ENCODE assay signal across 9 cellular contexts in the genomic region with DNA sequence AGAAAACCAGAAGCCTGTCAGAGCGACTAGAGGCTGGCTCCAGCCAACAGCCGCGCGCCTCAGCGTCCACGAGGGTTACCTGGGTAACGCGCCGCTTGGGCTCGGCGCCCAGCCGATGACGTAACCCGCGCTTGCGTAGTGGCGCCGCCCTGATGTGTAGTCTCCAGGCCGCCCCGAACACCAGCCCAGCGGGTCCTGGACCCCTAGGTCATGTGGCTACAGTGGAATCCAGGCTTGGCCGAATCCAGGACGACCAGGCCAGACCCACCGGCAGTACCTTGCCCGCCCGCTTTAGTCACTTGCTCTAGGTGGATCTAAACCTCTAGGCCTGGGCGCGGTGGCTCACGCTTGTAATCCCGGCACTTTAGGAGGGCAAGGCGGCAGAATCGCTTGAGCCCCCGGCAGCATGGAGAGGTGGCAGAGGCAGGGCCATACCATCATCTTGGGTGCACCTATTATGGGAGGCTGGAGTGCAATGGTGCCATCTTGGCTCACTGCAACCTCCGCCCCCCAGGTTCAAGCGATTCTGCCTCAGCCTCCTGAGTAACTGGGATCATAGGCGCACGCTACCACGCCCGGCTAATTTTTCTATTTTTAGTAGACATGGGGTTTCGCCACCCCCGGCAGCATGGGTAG. TPM values are rescaled to one million over a fixed set of nuclear protein-coding genes. Genes with fewer than 3 reads are reported as not detected.
DNase-seq lines count a peak whose midpoint lies in the region; ATAC-seq, FAIRE-seq and TF ChIP-seq lines count a peak whose summit lies in the region.
"Had no signal": no experiment of that assay in that cellular context is flagged by ENCODE, and none has a peak within 500 bp of the region (broad histone marks: within the 10 kb centered on the region; RNA-seq: fewer than 3 reads in every experiment).

No MANE protein-coding gene starts in this region.

- H3K27me3 Mint-ChIP-seq in activated CD8-positive, alpha-beta memory T cell treated with anti-CD3 and anti-CD28 coated beads, Interleukin-2, amount 10 ng/mL, durations not matched to agents 7 days and 5 days, result no peaks in the 10 kb centered on the region
- no peaks in the 10 kb centered on the region for H3K27me3 Mint-ChIP-seq in memory B cell

- peaks cover 38% of the 10 kb centered on the region for H3K36me3 Mint-ChIP-seq in activated CD8-positive, alpha-beta memory T cell treated with anti-CD3 and anti-CD28 coated beads, Interleukin-2, amount 10 ng/mL, durations not matched to agents 7 days and 5 days
- H3K36me3 Mint-ChIP-seq in memory B cell, result peaks cover 33% of the 10 kb centered on the region

- peak; percentile 99 for ATAC-seq in activated CD8-positive, alpha-beta memory T cell treated with anti-CD3 and anti-CD28 coated beads, Interleukin-2, amount 10 ng/mL, durations not matched to agents 7 days and 5 days
- ATAC-seq in memory B cell (ENCODE audit: low read depth), result peak; percentile 96
- ATAC-seq in GM21515 (IDR thresholded peaks at IDR 0.05; ENCODE audit: unreplicated experiment), result no peak

- H4K20me1 ChIP-seq in endothelial cell of umbilical vein (replicated peaks; ENCODE audit: control insufficient read depth, extremely low read depth, insufficient read depth, low read length), result no peaks in the 10 kb centered on the region

- no peaks in the 10 kb centered on the region for H3K27me3 ChIP-seq in endothelial cell of umbilical vein (ENCODE audit: control insufficient read depth in 2 of 2, insufficient read depth in 2 of 2, low read length in 2 of 2)

- H3K4me2 ChIP-seq in endothelial cell of umbilical vein (ENCODE audit: insufficient read depth, low read length), result peak overlapping the region; percentile 40

- TF ChIP-seq CTCF in endothelial cell of umbilical vein (IDR thresholded peaks at IDR 0.05; ENCODE audit: extremely low read depth in 1 of 2, insufficient read depth in 1 of 2, low read depth in 1 of 2, low read length in 2 of 2), result no peak

- H3K9me3 Mint-ChIP-seq in activated CD8-positive, alpha-beta memory T cell treated with anti-CD3 and anti-CD28 coated beads, Interleukin-2, amount 10 ng/mL, durations not matched to agents 7 days and 5 days (ENCODE audit: low read depth), result peaks cover 36% of the 10 kb centered on the region
- H3K9me3 Mint-ChIP-seq in memory B cell, result peaks cover 18% of the 10 kb centered on the region

- TF ChIP-seq POLR2A in endothelial cell of umbilical vein (IDR thresholded peaks at IDR 0.05; ENCODE audit: low read depth, low read length), result no peak

- peaks cover 11% of the 10 kb centered on the region for H3K4me1 Mint-ChIP-seq in activated CD8-positive, alpha-beta memory T cell treated with anti-CD3 and anti-CD28 coated beads, Interleukin-2, amount 10 ng/mL, durations not matched to agents 7 days and 5 days
- peaks cover under 1% of the 10 kb centered on the region for H3K4me1 Mint-ChIP-seq in memory B cell

- no peaks in the 10 kb centered on the region for H3K79me2 ChIP-seq in endothelial cell of umbilical vein (ENCODE audit: control insufficient read depth, insufficient read depth, low read length)

- H3K4me3 Mint-ChIP-seq in activated CD8-positive, alpha-beta memory T cell treated with anti-CD3 and anti-CD28 coated beads, Interleukin-2, amount 10 ng/mL, durations not matched to agents 7 days and 5 days, result peak overlapping the region; percentile 80
- peak overlapping the region; percentile 71 for H3K4me3 Mint-ChIP-seq in memory B cell
- H3K4me3 Mint-ChIP-seq: nephron had no signal

- H3K4me1 ChIP-seq in endothelial cell of umbilical vein (ENCODE audit: control insufficient read depth, extremely low read depth, insufficient read depth, low read length), result no peaks in the 10 kb centered on the region

- H3K27ac Mint-ChIP-seq in activated CD8-positive, alpha-beta memory T cell treated with anti-CD3 and anti-CD28 coated beads, Interleukin-2, amount 10 ng/mL, durations not matched to agents 7 days and 5 days, result peak overlapping the region; percentile 78
- H3K27ac Mint-ChIP-seq in memory B cell, result no peak overlapping the region
- H3K27ac Mint-ChIP-seq: nephron had no signal

- dilution Hi-C loops in endothelial cell of umbilical vein (cut with MboI; ENCODE audit: extremely low pct_ligation_motif_present, low sequenced_read_pairs), result no loop called here

- CTCF ChIA-PET in activated CD8-positive, alpha-beta memory T cell treated with anti-CD3 and anti-CD28 coated beads, Interleukin-2, amount 10 ng/mL, durations not matched to agents 7 days and 5 days (lab: Charles Lee), result no interaction called here
- CTCF ChIA-PET in endothelial cell of umbilical vein (lab: Charles Lee), result no interaction called here

- POLR2A ChIA-PET in endothelial cell of umbilical vein (lab: Charles Lee), result no interaction called here

- no TSS peak for BruUV-seq in endothelial cell of umbilical vein (replicated peaks; lab: Mats Ljungman, UMichigan)

- no peak overlapping the region for H3K9ac ChIP-seq in endothelial cell of umbilical vein (replicated peaks; ENCODE audit: extremely low read depth, insufficient read depth, low read length)

- peak overlapping the region in 2 of 3 experiments; percentile 25 to 35 for H3K4me3 ChIP-seq in endothelial cell of umbilical vein (replicated peaks in 1 of 3; ENCODE audit: insufficient read depth in 1 of 3, low read depth in 1 of 3, low read length in 3 of 3)

- H3K36me3 ChIP-seq in endothelial cell of umbilical vein (ENCODE audit: control insufficient read depth in 2 of 2, extremely low read depth in 1 of 2, insufficient read depth in 2 of 2, low read length in 2 of 2), result peaks cover 0 to 1% of the 10 kb centered on the region in 2 experiments

- FAIRE-seq in endothelial cell of umbilical vein (lab: Jason Lieb, UNC), result peak; percentile 70

- H3K9me3 ChIP-seq in endothelial cell of umbilical vein (replicated peaks; ENCODE audit: control insufficient read depth, insufficient read depth, low read length), result peaks cover 5% of the 10 kb centered on the region

- DNase-seq in stimulated activated naive CD4-positive, alpha-beta T cell (lab: John Stamatoyannopoulos, UW), result peak in 4 of 6 experiments; percentile 2 to 26 (median 19)
- DNase-seq in stimulated activated naive CD4-positive, alpha-beta T cell treated with Interleukin-2 at 50 U/mL for 16 hours (lab: John Stamatoyannopoulos, UW), result no peak
- DNase-seq in NCI-H2196 (lab: John Stamatoyannopoulos, UW; ENCODE audit: unreplicated experiment), result peak; percentile 72
- peak; percentile 89 for DNase-seq in activated CD8-positive, alpha-beta memory T cell treated with anti-CD3 and anti-CD28 coated beads, Interleukin-2, amount 10 ng/mL, durations not matched to agents 7 days and 5 days
- peak; percentile 75 for DNase-seq in endothelial cell of umbilical vein (ENCODE audit: low read depth, low spot score)
- peak; percentile 43 to 50 for DNase-seq in memory B cell (ENCODE audit: low spot score in 2 of 2)
- DNase-seq in stimulated activated CD8-positive, alpha-beta memory T cell treated with anti-CD3 and anti-CD28 coated beads, Interleukin-4, amount 100 ng/mL, for 24 hours (ENCODE audit: low read depth), result peak; percentile 38

- H3K27ac ChIP-seq in endothelial cell of umbilical vein (ENCODE audit: insufficient read depth, low read depth, low read length), result no peak overlapping the region

- intact Hi-C loops in endothelial cell of umbilical vein (cut with micrococcal nuclease), result loop anchor here (10.0 kb wide), 2 partner anchors 145 to 375 kb away; partner anchors contain the start of genes ZNF211 and ZNF329

- no peaks in the 10 kb centered on the region for H3K9me1 ChIP-seq in endothelial cell of umbilical vein (replicated peaks; ENCODE audit: control insufficient read depth, extremely low read depth, insufficient read depth, low read length)

- H2AFZ ChIP-seq in endothelial cell of umbilical vein (ENCODE audit: low read depth, low read length), result peak overlapping the region; percentile 78

RNA-seq across cellular contexts. Expression of gene ZNF606, which starts 7.2 kb away (rescaled TPM):
- total RNA-seq in activated CD8-positive, alpha-beta memory T cell treated with anti-CD3 and anti-CD28 coated beads, Interleukin-2, amount 10 ng/mL, durations not matched to agents 7 days and 5 days, result 10 to 100 TPM; 11.6 to 12.8 TPM
- 7.8 and 10.8 TPM in 2 replicates for total RNA-seq in endothelial cell of umbilical vein
- 4.6 TPM in 2 replicates for polyA plus RNA-seq in endothelial cell of umbilical vein
- polyA plus RNA-seq in endothelial cell of umbilical vein (2011; cell fraction: cytosol; rRNA removed), result 1.8 and 3.5 TPM in 2 replicates
- 11.3 and 17.8 TPM in 2 replicates for polyA plus RNA-seq in endothelial cell of umbilical vein (2011; cell fraction: nucleus; rRNA removed)
- 2.9 and 3.1 TPM in 2 replicates for polyA plus RNA-seq in endothelial cell of umbilical vein (2012)
- 6.0 and 8.7 TPM in 2 replicates for polyA minus RNA-seq in endothelial cell of umbilical vein
- 3.5 TPM for polyA minus RNA-seq in endothelial cell of umbilical vein (2011; cell fraction: cytosol; rRNA and poly(A)+ RNA removed)
- polyA minus RNA-seq in endothelial cell of umbilical vein (2011; cell fraction: nucleus; rRNA and poly(A)+ RNA removed), result 18.3 and 21.3 TPM in 2 replicates

RNA-seq across cellular contexts. Expression of gene ZSCAN1, which starts 24.0 kb away (rescaled TPM):
- total RNA-seq in activated CD8-positive, alpha-beta memory T cell treated with anti-CD3 and anti-CD28 coated beads, Interleukin-2, amount 10 ng/mL, durations not matched to agents 7 days and 5 days, result not detected
- not detected in 2 replicates for total RNA-seq in endothelial cell of umbilical vein
- 0.10 TPM in 1 of 2 replicates, not detected in the other for polyA plus RNA-seq in endothelial cell of umbilical vein
- polyA plus RNA-seq in endothelial cell of umbilical vein (2011; cell fraction: cytosol; rRNA removed), result not detected in 2 replicates
- polyA plus RNA-seq in endothelial cell of umbilical vein (2011; cell fraction: nucleus; rRNA removed), result not detected in 2 replicates
- polyA plus RNA-seq in endothelial cell of umbilical vein (2012), result not detected in 2 replicates
- not detected in 2 replicates for polyA minus RNA-seq in endothelial cell of umbilical vein
- polyA minus RNA-seq in endothelial cell of umbilical vein (2011; cell fraction: cytosol; rRNA and poly(A)+ RNA removed), result not detected
- not detected in 2 replicates for polyA minus RNA-seq in endothelial cell of umbilical vein (2011; cell fraction: nucleus; rRNA and poly(A)+ RNA removed)

RNA-seq across cellular contexts. Expression of gene C19orf18, which starts 35.5 kb away (rescaled TPM):
- total RNA-seq in activated CD8-positive, alpha-beta memory T cell treated with anti-CD3 and anti-CD28 coated beads, Interleukin-2, amount 10 ng/mL, durations not matched to agents 7 days and 5 days, result under 1 TPM; 0.33 to 0.88 TPM
- 0.37 and 0.64 TPM in 2 replicates for total RNA-seq in endothelial cell of umbilical vein
- polyA plus RNA-seq in endothelial cell of umbilical vein, result 0.08 TPM in 1 of 2 replicates, not detected in the other
- 0.07 TPM in 1 of 2 replicates, not detected in the other for polyA plus RNA-seq in endothelial cell of umbilical vein (2011; cell fraction: cytosol; rRNA removed)
- polyA plus RNA-seq in endothelial cell of umbilical vein (2011; cell fraction: nucleus; rRNA removed), result 0.43 and 0.74 TPM in 2 replicates
- 0.23 and 0.40 TPM in 2 replicates for polyA plus RNA-seq in endothelial cell of umbilical vein (2012)
- 0.32 and 0.51 TPM in 2 replicates for polyA minus RNA-seq in endothelial cell of umbilical vein
- not detected for polyA minus RNA-seq in endothelial cell of umbilical vein (2011; cell fraction: cytosol; rRNA and poly(A)+ RNA removed)
- 0.53 TPM in 1 of 2 replicates, not detected in the other for polyA minus RNA-seq in endothelial cell of umbilical vein (2011; cell fraction: nucleus; rRNA and poly(A)+ RNA removed)

RNA-seq across cellular contexts. Expression of gene ZNF135, which starts 49.3 kb away (rescaled TPM):
- under 1 TPM; 0.49 to 0.76 TPM for total RNA-seq in activated CD8-positive, alpha-beta memory T cell treated with anti-CD3 and anti-CD28 coated beads, Interleukin-2, amount 10 ng/mL, durations not matched to agents 7 days and 5 days
- total RNA-seq in endothelial cell of umbilical vein, result 0.14 and 1.2 TPM in 2 replicates
- 1.5 TPM in 2 replicates for polyA plus RNA-seq in endothelial cell of umbilical vein
- polyA plus RNA-seq in endothelial cell of umbilical vein (2011; cell fraction: cytosol; rRNA removed), result 1.1 and 1.5 TPM in 2 replicates
- polyA plus RNA-seq in endothelial cell of umbilical vein (2011; cell fraction: nucleus; rRNA removed), result 7.4 and 8.1 TPM in 2 replicates
- 0.35 and 0.42 TPM in 2 replicates for polyA plus RNA-seq in endothelial cell of umbilical vein (2012)
- polyA minus RNA-seq in endothelial cell of umbilical vein, result 1.9 and 2.0 TPM in 2 replicates
- not detected for polyA minus RNA-seq in endothelial cell of umbilical vein (2011; cell fraction: cytosol; rRNA and poly(A)+ RNA removed)
- 1.0 and 2.4 TPM in 2 replicates for polyA minus RNA-seq in endothelial cell of umbilical vein (2011; cell fraction: nucleus; rRNA and poly(A)+ RNA removed)
